Comparison of ENCODE assay signal across 9 cellular contexts in genomic region chr18:20971886-20972267, GRCh38.
A peak's percentile ranks its signal among the peaks of the same experiment; 100 is the strongest.
DNase-seq lines count a peak whose midpoint lies in the region; ATAC-seq and TF ChIP-seq lines count a peak whose summit lies in the region.
"Had no signal": no experiment of that assay in that cellular context is flagged by ENCODE, and none has a peak within 500 bp of the region (broad histone marks: within the 10 kb centered on the region; RNA-seq: fewer than 3 reads in every experiment).

No MANE protein-coding gene starts in this region.

- no peak overlapping the region for H3K4me3 Mint-ChIP-seq in activated T-cell treated with anti-CD3 and anti-CD28 coated beads, Interleukin-2, amount 50 U/mL, for 72 hours
- H3K4me3 Mint-ChIP-seq: activated naive CD4-positive, alpha-beta T cell treated with anti-CD3 and anti-CD28 coated beads, Interleukin-2, amount 50 U/mL, for 24 hours had no signal

- peaks cover 53% of the 10 kb centered on the region for H3K36me3 ChIP-seq in adipocyte (ENCODE audit: control insufficient read depth, insufficient read depth, low read length, severe bottlenecking)

- H3K4me1 Mint-ChIP-seq in activated T-cell treated with anti-CD3 and anti-CD28 coated beads, Interleukin-2, amount 50 U/mL, for 72 hours (ENCODE audit: low read depth): no peaks in the 10 kb centered on the region
- H3K4me1 Mint-ChIP-seq: activated naive CD4-positive, alpha-beta T cell treated with anti-CD3 and anti-CD28 coated beads, Interleukin-2, amount 50 U/mL, for 24 hours had no signal

- H3K27me3 ChIP-seq in adipocyte (replicated peaks; ENCODE audit: control insufficient read depth, insufficient read depth, low read length): no peaks in the 10 kb centered on the region

- H3K4me1 ChIP-seq in adipocyte (ENCODE audit: control insufficient read depth, insufficient read depth, low read length): no peaks in the 10 kb centered on the region

- DNase-seq in activated T-cell treated with anti-CD3 and anti-CD28 coated beads, Interleukin-2, amount 50 U/mL, for 72 hours: no peak
- DNase-seq in activated T-cell treated with anti-CD3 and anti-CD28 coated beads for 4 hours (no peak), adipocyte (ENCODE audit: low read depth) (peak; percentile 34), left lobe of liver (ENCODE audit: low spot score) (no peak), NCI-H1048 (lab: John Stamatoyannopoulos, UW) (no peak)

- H3K36me3 Mint-ChIP-seq in activated T-cell treated with anti-CD3 and anti-CD28 coated beads, Interleukin-2, amount 50 U/mL, for 72 hours (ENCODE audit: insufficient read depth in 2 of 2): peaks cover 0 to 15% of the 10 kb centered on the region in 2 donors

- peak in 1 of 2 donors; percentile 41 for ATAC-seq in activated T-cell treated with anti-CD3 and anti-CD28 coated beads, Interleukin-2, amount 50 U/mL, for 72 hours (replicated peaks in 1 of 2)
- peak; percentile 91 for ATAC-seq in left lobe of liver
- no peak for ATAC-seq in activated CD4-positive, CD25-positive, alpha-beta regulatory T cell treated with anti-CD3 and anti-CD28 coated beads, Interleukin-2, amount 50 U/mL, for 24 hours
- no peak for ATAC-seq in GM21717 (IDR thresholded peaks at IDR 0.05; ENCODE audit: unreplicated experiment)

- H3K9me3 Mint-ChIP-seq in activated T-cell treated with anti-CD3 and anti-CD28 coated beads, Interleukin-2, amount 50 U/mL, for 72 hours: no peaks in the 10 kb centered on the region
- H3K9me3 Mint-ChIP-seq: activated naive CD4-positive, alpha-beta T cell treated with anti-CD3 and anti-CD28 coated beads, Interleukin-2, amount 50 U/mL, for 24 hours had no signal

- H3K27me3 Mint-ChIP-seq in activated T-cell treated with anti-CD3 and anti-CD28 coated beads, Interleukin-2, amount 50 U/mL, for 72 hours (ENCODE audit: low read depth): no peaks in the 10 kb centered on the region
- H3K27me3 Mint-ChIP-seq: activated naive CD4-positive, alpha-beta T cell treated with anti-CD3 and anti-CD28 coated beads, Interleukin-2, amount 50 U/mL, for 24 hours had no signal

- H3K27ac Mint-ChIP-seq in activated T-cell treated with anti-CD3 and anti-CD28 coated beads, Interleukin-2, amount 50 U/mL, for 72 hours: peak overlapping the region; percentile 12

- no peak for TF ChIP-seq EP300 in Ishikawa (IDR thresholded peaks at IDR 0.05; ENCODE audit: borderline replicate concordance)

- no peaks in the 10 kb centered on the region for H3K9me3 ChIP-seq in adipocyte (ENCODE audit: control insufficient read depth, low read length)

- TF ChIP-seq RAD21 in Ishikawa (IDR thresholded peaks at IDR 0.05; ENCODE audit: low read depth): peak; percentile 25; the same call in 1 of the 2 replicates

- H3K4me3 ChIP-seq in adipocyte (ENCODE audit: low read length): no peak overlapping the region

- no peak overlapping the region for H3K9ac ChIP-seq in adipocyte (ENCODE audit: low read length)

TF ChIP-seq in Ishikawa, 13 proteins besides CTCF, POLR2A, EP300 and RAD21:
- TF ChIP-seq MAX (IDR thresholded peaks at IDR 0.05): no peak
- TF ChIP-seq CREB1 (IDR thresholded peaks at IDR 0.05; ENCODE audit: low read depth): no peak
- TF ChIP-seq REST (IDR thresholded peaks at IDR 0.05; ENCODE audit: low read depth): no peak
- no peak for TF ChIP-seq CEBPB (IDR thresholded peaks at IDR 0.05)
- TF ChIP-seq TAF1 (IDR thresholded peaks at IDR 0.05; ENCODE audit: low read depth): no peak
- no peak for TF ChIP-seq EGR1 (IDR thresholded peaks at IDR 0.05)
- no peak for TF ChIP-seq FOXM1 (IDR thresholded peaks at IDR 0.05; ENCODE audit: borderline replicate concordance, low read depth)
- no peak for TF ChIP-seq YY1 (IDR thresholded peaks at IDR 0.05; ENCODE audit: low read depth)
- no peak for TF ChIP-seq ZBTB7A (IDR thresholded peaks at IDR 0.05; ENCODE audit: low read depth)
- TF ChIP-seq TCF12 (IDR thresholded peaks at IDR 0.05; ENCODE audit: low read depth): no peak
- TF ChIP-seq NFIC (IDR thresholded peaks at IDR 0.05): no peak
- no peak for TF ChIP-seq USF1 (IDR thresholded peaks at IDR 0.05)
- no peak for TF ChIP-seq TEAD4 (IDR thresholded peaks at IDR 0.05)
